In genomic region chrX:41276661-41277506, GRCh38 we compare ENCODE assay signal across 8 cellular contexts. TPM values are rescaled to one million over a fixed set of nuclear protein-coding genes. Genes with fewer than 3 reads are reported as not detected.
A peak's percentile ranks its signal among the peaks of the same experiment; 100 is the strongest.
DNase-seq lines count a peak whose midpoint lies in the region; ATAC-seq and TF ChIP-seq lines count a peak whose summit lies in the region.

No MANE protein-coding gene starts in this region.

- TF ChIP-seq POLR2A in body of pancreas (IDR thresholded peaks at IDR 0.05) = no peak

- 46 to 51% methylated on average over 9 to 15 of the region's 19 CpGs for WGBS in body of pancreas, 2 donors

- H3K27ac ChIP-seq in dorsolateral prefrontal cortex = peak overlapping the region in 44 of 59 donors; percentile 1 to 88 (median 71)
- peak overlapping the region in 1 of 4 donors; percentile 24 for H3K27ac ChIP-seq in body of pancreas

- intact Hi-C loops in dorsolateral prefrontal cortex (cut with DNase I) (loop anchor here in 1 of 2 donors (5.0 to 10.0 kb wide), 2 partner anchors 55 to 168 kb away; partner anchors contain the start of genes DDX3X and NYX), body of pancreas (cut with DNase I) (no loop called here)

- TF ChIP-seq CTCF in dorsolateral prefrontal cortex (IDR thresholded peaks at IDR 0.05 in 54 of 56, conservative IDR thresholded peaks at IDR 0.05 in 2 of 56; ENCODE audit: low read depth in 1 of 56, partially characterized antibody in 56 of 56) = no peak
- no peak for TF ChIP-seq CTCF in body of pancreas (IDR thresholded peaks at IDR 0.05)

- no peaks in the 10 kb centered on the region for H3K36me3 ChIP-seq in neuron (ENCODE audit: insufficient read depth, low read length)
- H3K36me3 ChIP-seq in body of pancreas (replicated peaks in 1 of 2; ENCODE audit: insufficient read depth in 1 of 2, low read depth in 2 of 2) = no peaks in the 10 kb centered on the region

- H3K27me3 ChIP-seq in dorsolateral prefrontal cortex (peaks cover 0 to 70% (median 6%) of the 10 kb centered on the region in 45 donors), neuron (ENCODE audit: insufficient read depth, low read length) (no peaks in the 10 kb centered on the region), body of pancreas (no peaks in the 10 kb centered on the region)

- peak overlapping the region; percentile 30 to 76 (median 59) for H3K4me3 ChIP-seq in dorsolateral prefrontal cortex
- peak overlapping the region; percentile 15 for H3K4me3 ChIP-seq in neuron (ENCODE audit: low read length)
- H3K4me3 ChIP-seq in body of pancreas = no peak overlapping the region

- no peak for ATAC-seq in HG02642 (IDR thresholded peaks at IDR 0.05; ENCODE audit: poor library complexity, unreplicated experiment)
- no peak for ATAC-seq in GM19324 (IDR thresholded peaks at IDR 0.05; ENCODE audit: low FRiP score, unreplicated experiment)
- no peak for ATAC-seq in body of pancreas

- DNase-seq in GM03348 (ENCODE audit: low spot score) (peak; percentile 11), NCI-H526 (lab: John Stamatoyannopoulos, UW) (peak; percentile 38 to 72), dorsolateral prefrontal cortex (no peak), KG1 (lab: John Stamatoyannopoulos, UW) (no peak), body of pancreas (no peak)

- no peaks in the 10 kb centered on the region for H3K9me3 ChIP-seq in neuron (ENCODE audit: low read length)
- no peaks in the 10 kb centered on the region for H3K9me3 ChIP-seq in body of pancreas

- H2AFZ ChIP-seq in neuron (ENCODE audit: low read depth, low read length) = no peak overlapping the region

- peaks cover 5% of the 10 kb centered on the region for H3K4me1 ChIP-seq in neuron (ENCODE audit: insufficient read depth, low read length)
- H3K4me1 ChIP-seq in body of pancreas = peaks cover 5% of the 10 kb centered on the region

RNA-seq across cellular contexts. Expression of gene DDX3X, which starts 57.1 kb away (rescaled TPM):
- total RNA-seq in dorsolateral prefrontal cortex = 100 to 1,000 TPM; 125 to 336 (median 218) TPM
- 100 to 1,000 TPM; 104 to 127 TPM for total RNA-seq in body of pancreas

Comparison
In these comparisons a context has a peak if more than half of its experiments do, and no peak if none do; other contexts are left out.
1. DNase-seq: peak in GM03348 (single experiment) and NCI-H526 (2 of 2); none in dorsolateral prefrontal cortex (0 of 10), KG1 (single experiment) and body of pancreas (0 of 4).
2. H3K4me3 ChIP-seq: peak in dorsolateral prefrontal cortex (59 of 59) and neuron (single experiment); none in body of pancreas (0 of 2).